In genomic region chr17:75077072-75077489, GRCh38 we compare ENCODE assay signal across 1 cellular context.
TF ChIP-seq lines count a peak whose summit lies in the region.

No MANE protein-coding gene starts in this region.

TF ChIP-seq in HepG2, 621 proteins besides CTCF, POLR2A, EP300 and RAD21 (continued from another document and continues in another):
- TF ChIP-seq ZHX2 (IDR thresholded peaks at IDR 0.05; ENCODE audit: low read depth) (no peak), ZHX2 (CRISPR knock-in tag; IDR thresholded peaks at IDR 0.05; ENCODE audit: borderline replicate concordance) (no peak), ZNF530 (CRISPR knock-in tag; IDR thresholded peaks at IDR 0.05; ENCODE audit: low read depth) (no peak), BHLHE40 (IDR thresholded peaks at IDR 0.05; ENCODE audit: low read length) (no peak), ZNF564 (CRISPR knock-in tag; IDR thresholded peaks at IDR 0.05) (peak; percentile 69; the same call in 1 of the 2 replicates), ZNF761 (CRISPR knock-in tag; conservative IDR thresholded peaks at IDR 0.05) (no peak; the same call in 1 of the 2 replicates), JDP2 (CRISPR knock-in tag; IDR thresholded peaks at IDR 0.05; ENCODE audit: borderline replicate concordance) (no peak), ZSCAN20 (CRISPR knock-in tag; IDR thresholded peaks at IDR 0.05; ENCODE audit: borderline replicate concordance) (no peak), TEAD3 (CRISPR knock-in tag; optimal IDR thresholded peaks at IDR 0.05; ENCODE audit: borderline replicate concordance) (peak; percentile 46), ZNF343 (CRISPR knock-in tag; IDR thresholded peaks at IDR 0.05) (peak; percentile 39; the same call in 1 of the 2 replicates), ZNF275 (CRISPR knock-in tag; IDR thresholded peaks at IDR 0.05; ENCODE audit: borderline replicate concordance) (no peak; the same call in 1 of the 2 replicates), MEIS2 (CRISPR knock-in tag; IDR thresholded peaks at IDR 0.05) (no peak), LRRFIP1 (CRISPR knock-in tag; conservative IDR thresholded peaks at IDR 0.05) (no peak), ZNF75D (CRISPR knock-in tag; IDR thresholded peaks at IDR 0.05; ENCODE audit: borderline replicate concordance) (no peak), ZBTB7A (CRISPR knock-in tag; IDR thresholded peaks at IDR 0.05) (peak; percentile 78), NCOR1 (IDR thresholded peaks at IDR 0.05; ENCODE audit: borderline replicate concordance, low read length) (peak; percentile 69; the same call in 1 of the 2 replicates), NFE2 (CRISPR knock-in tag; IDR thresholded peaks at IDR 0.05) (no peak), ZNF382 (CRISPR knock-in tag; IDR thresholded peaks at IDR 0.05; ENCODE audit: borderline replicate concordance) (no peak), ZNF256 (CRISPR knock-in tag; conservative IDR thresholded peaks at IDR 0.05) (no peak), GZF1 (CRISPR knock-in tag; IDR thresholded peaks at IDR 0.05) (peak; percentile 62; the same call in 1 of the 2 replicates), PREB (CRISPR knock-in tag; IDR thresholded peaks at IDR 0.05) (no peak), HNRNPH1 (optimal IDR thresholded peaks at IDR 0.05; ENCODE audit: low read depth, low read length) (no peak), ZNF3 (CRISPR knock-in tag; IDR thresholded peaks at IDR 0.05) (no peak), JARID2 (CRISPR knock-in tag; IDR thresholded peaks at IDR 0.05; ENCODE audit: insufficient replicate concordance) (peak; percentile 29), HDAC2 (CRISPR knock-in tag; IDR thresholded peaks at IDR 0.05) (peak; percentile 84), PRPF4 (IDR thresholded peaks at IDR 0.05; ENCODE audit: low read depth, low read length, poor library complexity, severe bottlenecking) (no peak), ZNF652 (CRISPR knock-in tag; IDR thresholded peaks at IDR 0.05; ENCODE audit: borderline replicate concordance, low read depth) (no peak), ZNF138 (CRISPR knock-in tag; IDR thresholded peaks at IDR 0.05; ENCODE audit: low read depth) (no peak), ISL2 (CRISPR knock-in tag; IDR thresholded peaks at IDR 0.05) (no peak; the same call in 1 of the 2 replicates), ZNF674 (CRISPR knock-in tag; IDR thresholded peaks at IDR 0.05; ENCODE audit: low read depth) (no peak), POLR2G (IDR thresholded peaks at IDR 0.05; ENCODE audit: low read depth, low read length) (0 out of 2 replicates have a peak, but pooled peaks have one; percentile 30), MXI1 (IDR thresholded peaks at IDR 0.05; ENCODE audit: borderline replicate concordance, low read depth, low read length) (no peak), MAZ (IDR thresholded peaks at IDR 0.05; ENCODE audit: borderline replicate concordance, low read depth, low read length) (no peak), MAZ (CRISPR knock-in tag; IDR thresholded peaks at IDR 0.05; ENCODE audit: low read depth) (peak; percentile 64; the same call in 1 of the 2 replicates), MTF2 (CRISPR knock-in tag; IDR thresholded peaks at IDR 0.05; ENCODE audit: borderline replicate concordance) (no peak), TAF15 (IDR thresholded peaks at IDR 0.05; ENCODE audit: low read depth, low read length, poor library complexity, severe bottlenecking) (no peak), ZNF746 (CRISPR knock-in tag; IDR thresholded peaks at IDR 0.05) (no peak), TBX2 (CRISPR knock-in tag; IDR thresholded peaks at IDR 0.05; ENCODE audit: borderline replicate concordance) (peak; percentile 84), ZNF235 (CRISPR knock-in tag; IDR thresholded peaks at IDR 0.05; ENCODE audit: borderline replicate concordance) (no peak; the same call in 1 of the 2 replicates)
- TF ChIP-seq, protein P1, sequence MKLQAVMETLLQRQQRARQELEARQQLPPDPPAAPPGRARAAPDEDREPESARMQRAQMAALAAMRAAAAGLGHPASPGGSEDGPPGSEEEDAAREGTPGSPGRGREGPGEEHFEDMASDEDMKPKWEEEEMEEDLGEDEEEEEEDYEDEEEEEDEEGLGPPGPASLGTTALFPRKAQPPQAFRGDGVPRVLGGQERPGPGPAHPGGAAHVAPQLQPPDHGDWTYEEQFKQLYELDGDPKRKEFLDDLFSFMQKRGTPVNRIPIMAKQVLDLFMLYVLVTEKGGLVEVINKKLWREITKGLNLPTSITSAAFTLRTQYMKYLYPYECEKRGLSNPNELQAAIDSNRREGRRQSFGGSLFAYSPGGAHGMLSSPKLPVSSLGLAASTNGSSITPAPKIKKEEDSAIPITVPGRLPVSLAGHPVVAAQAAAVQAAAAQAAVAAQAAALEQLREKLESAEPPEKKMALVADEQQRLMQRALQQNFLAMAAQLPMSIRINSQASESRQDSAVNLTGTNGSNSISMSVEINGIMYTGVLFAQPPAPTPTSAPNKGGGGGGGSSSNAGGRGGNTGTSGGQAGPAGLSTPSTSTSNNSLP (IDR thresholded peaks at IDR 0.05; ENCODE audit: low read depth, low read length): no peak
- TF ChIP-seq, protein P2, sequence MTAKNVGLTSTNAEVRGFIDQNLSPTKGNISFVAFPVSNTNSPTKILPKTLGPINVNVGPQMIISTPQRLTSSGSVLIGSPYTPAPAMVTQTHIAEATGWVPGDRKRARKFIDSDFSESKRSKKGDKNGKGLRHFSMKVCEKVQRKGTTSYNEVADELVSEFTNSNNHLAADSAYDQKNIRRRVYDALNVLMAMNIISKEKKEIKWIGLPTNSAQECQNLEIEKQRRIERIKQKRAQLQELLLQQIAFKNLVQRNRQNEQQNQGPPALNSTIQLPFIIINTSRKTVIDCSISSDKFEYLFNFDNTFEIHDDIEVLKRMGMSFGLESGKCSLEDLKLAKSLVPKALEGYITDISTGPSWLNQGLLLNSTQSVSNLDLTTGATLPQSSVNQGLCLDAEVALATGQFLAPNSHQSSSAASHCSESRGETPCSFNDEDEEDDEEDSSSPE (CRISPR knock-in tag; IDR thresholded peaks at IDR 0.05): peak; percentile 55; the same call in 1 of the 2 replicates
- TF ChIP-seq, protein P3, sequence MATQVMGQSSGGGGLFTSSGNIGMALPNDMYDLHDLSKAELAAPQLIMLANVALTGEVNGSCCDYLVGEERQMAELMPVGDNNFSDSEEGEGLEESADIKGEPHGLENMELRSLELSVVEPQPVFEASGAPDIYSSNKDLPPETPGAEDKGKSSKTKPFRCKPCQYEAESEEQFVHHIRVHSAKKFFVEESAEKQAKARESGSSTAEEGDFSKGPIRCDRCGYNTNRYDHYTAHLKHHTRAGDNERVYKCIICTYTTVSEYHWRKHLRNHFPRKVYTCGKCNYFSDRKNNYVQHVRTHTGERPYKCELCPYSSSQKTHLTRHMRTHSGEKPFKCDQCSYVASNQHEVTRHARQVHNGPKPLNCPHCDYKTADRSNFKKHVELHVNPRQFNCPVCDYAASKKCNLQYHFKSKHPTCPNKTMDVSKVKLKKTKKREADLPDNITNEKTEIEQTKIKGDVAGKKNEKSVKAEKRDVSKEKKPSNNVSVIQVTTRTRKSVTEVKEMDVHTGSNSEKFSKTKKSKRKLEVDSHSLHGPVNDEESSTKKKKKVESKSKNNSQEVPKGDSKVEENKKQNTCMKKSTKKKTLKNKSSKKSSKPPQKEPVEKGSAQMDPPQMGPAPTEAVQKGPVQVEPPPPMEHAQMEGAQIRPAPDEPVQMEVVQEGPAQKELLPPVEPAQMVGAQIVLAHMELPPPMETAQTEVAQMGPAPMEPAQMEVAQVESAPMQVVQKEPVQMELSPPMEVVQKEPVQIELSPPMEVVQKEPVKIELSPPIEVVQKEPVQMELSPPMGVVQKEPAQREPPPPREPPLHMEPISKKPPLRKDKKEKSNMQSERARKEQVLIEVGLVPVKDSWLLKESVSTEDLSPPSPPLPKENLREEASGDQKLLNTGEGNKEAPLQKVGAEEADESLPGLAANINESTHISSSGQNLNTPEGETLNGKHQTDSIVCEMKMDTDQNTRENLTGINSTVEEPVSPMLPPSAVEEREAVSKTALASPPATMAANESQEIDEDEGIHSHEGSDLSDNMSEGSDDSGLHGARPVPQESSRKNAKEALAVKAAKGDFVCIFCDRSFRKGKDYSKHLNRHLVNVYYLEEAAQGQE (IDR thresholded peaks at IDR 0.05; ENCODE audit: borderline replicate concordance in 1 of 2, low read depth in 1 of 2, low read length in 2 of 2): peak in 1 of 2 experiments; percentile 33; a peak in 1 of 4 replicates
- TF ChIP-seq, protein P4, sequence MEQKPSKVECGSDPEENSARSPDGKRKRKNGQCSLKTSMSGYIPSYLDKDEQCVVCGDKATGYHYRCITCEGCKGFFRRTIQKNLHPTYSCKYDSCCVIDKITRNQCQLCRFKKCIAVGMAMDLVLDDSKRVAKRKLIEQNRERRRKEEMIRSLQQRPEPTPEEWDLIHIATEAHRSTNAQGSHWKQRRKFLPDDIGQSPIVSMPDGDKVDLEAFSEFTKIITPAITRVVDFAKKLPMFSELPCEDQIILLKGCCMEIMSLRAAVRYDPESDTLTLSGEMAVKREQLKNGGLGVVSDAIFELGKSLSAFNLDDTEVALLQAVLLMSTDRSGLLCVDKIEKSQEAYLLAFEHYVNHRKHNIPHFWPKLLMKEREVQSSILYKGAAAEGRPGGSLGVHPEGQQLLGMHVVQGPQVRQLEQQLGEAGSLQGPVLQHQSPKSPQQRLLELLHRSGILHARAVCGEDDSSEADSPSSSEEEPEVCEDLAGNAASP (CRISPR knock-in tag; IDR thresholded peaks at IDR 0.05; ENCODE audit: borderline replicate concordance): peak; percentile 21
